Comparison of ENCODE assay signal across 1 cellular context in the genomic region with DNA sequence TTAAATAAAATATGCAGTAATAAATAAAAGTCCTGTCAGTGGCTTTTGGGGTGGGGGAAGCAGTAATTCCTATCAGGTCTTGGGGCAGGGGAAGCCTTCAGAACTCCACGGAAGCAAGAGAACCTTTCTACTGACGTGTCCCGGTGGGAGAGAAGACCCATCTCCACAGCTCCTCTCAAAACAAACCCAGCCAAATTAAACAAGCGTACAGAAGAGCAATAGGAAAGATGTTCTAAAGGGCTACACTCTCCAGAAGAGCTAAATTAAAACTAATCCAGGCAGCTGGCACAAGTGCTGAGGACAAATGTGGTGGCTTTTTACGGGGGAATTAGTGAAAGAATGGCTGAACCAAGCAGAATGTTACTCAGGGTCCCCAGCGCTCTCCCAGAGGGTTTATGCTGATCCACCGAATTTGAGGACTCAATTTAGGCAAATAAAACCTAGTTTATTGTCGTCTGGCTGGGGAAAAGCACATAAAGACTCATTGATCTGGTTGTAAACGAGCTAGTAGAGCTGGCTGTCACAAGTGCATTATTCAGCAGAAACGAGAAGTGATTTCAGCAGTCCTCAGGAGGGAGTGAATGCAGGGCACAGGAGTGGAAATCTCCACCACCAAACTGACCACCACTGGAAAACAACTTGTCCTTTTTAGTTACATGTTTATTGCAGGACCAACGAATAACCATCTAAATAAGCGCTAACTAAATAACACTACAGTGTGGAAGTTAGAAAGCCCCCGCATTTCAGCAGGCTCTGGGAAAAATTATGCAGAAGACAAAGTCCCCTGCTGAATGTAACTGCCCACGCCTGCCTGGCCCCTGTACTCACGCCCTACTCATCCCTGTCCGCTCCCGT.
TF ChIP-seq lines count a peak whose summit lies in the region.

No MANE protein-coding gene starts in this region.

TF ChIP-seq in GM23338, 12 proteins besides CTCF, POLR2A, EP300 and RAD21:
- TF ChIP-seq, protein P1, sequence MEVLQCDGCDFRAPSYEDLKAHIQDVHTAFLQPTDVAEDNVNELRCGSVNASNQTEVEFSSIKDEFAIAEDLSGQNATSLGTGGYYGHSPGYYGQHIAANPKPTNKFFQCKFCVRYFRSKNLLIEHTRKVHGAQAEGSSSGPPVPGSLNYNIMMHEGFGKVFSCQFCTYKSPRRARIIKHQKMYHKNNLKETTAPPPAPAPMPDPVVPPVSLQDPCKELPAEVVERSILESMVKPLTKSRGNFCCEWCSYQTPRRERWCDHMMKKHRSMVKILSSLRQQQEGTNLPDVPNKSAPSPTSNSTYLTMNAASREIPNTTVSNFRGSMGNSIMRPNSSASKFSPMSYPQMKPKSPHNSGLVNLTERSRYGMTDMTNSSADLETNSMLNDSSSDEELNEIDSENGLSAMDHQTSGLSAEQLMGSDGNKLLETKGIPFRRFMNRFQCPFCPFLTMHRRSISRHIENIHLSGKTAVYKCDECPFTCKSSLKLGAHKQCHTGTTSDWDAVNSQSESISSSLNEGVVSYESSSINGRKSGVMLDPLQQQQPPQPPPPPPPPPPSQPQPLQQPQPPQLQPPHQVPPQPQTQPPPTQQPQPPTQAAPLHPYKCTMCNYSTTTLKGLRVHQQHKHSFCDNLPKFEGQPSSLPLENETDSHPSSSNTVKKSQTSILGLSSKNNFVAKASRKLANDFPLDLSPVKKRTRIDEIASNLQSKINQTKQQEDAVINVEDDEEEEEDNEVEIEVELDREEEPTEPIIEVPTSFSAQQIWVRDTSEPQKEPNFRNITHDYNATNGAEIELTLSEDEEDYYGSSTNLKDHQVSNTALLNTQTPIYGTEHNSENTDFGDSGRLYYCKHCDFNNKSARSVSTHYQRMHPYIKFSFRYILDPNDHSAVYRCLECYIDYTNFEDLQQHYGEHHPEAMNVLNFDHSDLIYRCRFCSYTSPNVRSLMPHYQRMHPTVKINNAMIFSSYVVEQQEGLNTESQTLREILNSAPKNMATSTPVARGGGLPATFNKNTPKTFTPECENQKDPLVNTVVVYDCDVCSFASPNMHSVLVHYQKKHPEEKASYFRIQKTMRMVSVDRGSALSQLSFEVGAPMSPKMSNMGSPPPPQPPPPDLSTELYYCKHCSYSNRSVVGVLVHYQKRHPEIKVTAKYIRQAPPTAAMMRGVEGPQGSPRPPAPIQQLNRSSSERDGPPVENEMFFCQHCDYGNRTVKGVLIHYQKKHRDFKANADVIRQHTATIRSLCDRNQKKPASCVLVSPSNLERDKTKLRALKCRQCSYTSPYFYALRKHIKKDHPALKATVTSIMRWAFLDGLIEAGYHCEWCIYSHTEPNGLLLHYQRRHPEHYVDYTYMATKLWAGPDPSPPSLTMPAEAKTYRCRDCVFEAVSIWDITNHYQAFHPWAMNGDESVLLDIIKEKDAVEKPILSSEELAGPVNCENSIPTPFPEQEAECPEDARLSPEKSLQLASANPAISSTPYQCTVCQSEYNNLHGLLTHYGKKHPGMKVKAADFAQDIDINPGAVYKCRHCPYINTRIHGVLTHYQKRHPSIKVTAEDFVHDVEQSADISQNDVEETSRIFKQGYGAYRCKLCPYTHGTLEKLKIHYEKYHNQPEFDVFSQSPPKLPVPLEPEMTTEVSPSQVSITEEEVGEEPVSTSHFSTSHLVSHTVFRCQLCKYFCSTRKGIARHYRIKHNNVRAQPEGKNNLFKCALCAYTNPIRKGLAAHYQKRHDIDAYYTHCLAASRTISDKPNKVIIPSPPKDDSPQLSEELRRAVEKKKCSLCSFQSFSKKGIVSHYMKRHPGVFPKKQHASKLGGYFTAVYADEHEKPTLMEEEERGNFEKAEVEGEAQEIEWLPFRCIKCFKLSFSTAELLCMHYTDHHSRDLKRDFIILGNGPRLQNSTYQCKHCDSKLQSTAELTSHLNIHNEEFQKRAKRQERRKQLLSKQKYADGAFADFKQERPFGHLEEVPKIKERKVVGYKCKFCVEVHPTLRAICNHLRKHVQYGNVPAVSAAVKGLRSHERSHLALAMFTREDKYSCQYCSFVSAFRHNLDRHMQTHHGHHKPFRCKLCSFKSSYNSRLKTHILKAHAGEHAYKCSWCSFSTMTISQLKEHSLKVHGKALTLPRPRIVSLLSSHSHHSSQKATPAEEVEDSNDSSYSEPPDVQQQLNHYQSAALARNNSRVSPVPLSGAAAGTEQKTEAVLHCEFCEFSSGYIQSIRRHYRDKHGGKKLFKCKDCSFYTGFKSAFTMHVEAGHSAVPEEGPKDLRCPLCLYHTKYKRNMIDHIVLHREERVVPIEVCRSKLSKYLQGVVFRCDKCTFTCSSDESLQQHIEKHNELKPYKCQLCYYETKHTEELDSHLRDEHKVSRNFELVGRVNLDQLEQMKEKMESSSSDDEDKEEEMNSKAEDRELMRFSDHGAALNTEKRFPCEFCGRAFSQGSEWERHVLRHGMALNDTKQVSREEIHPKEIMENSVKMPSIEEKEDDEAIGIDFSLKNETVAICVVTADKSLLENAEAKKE (CRISPR knock-in tag; IDR thresholded peaks at IDR 0.05) = no peak
